Comparison of ENCODE assay signal across 28 cellular contexts in the genomic region with DNA sequence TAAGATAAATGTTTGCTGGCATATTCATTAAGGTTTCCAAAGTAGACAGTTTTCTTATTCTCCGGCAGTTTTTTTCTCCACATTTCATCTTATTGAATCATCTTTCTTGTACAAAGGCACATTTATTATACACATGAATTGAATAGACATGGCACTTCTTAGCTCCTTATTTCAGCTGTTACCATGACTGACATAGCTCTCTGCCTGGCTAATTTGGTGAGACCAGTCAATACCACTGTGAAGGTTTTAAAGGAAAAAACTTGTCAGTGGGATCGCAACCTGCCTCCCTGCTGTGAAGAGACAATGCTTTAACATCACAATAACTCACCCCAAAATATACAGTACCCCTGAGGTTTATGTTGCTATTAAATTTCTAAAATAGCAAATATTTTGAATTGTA.
"Had no signal": no experiment of that assay in that cellular context is flagged by ENCODE, and none has a peak within 500 bp of the region (broad histone marks: within the 10 kb centered on the region; RNA-seq: fewer than 3 reads in every experiment).

No MANE protein-coding gene starts in this region.

- H3K36me3 Mint-ChIP-seq: stimulated activated effector memory CD8-positive, alpha-beta T cell treated with anti-CD3 and anti-CD28 coated beads, Interleukin-12 subunit alpha, Interleukin-12 subunit beta, amount 100 ng/mL, for 72 hours had no signal

- H3K36me3 ChIP-seq: left lung, lower lobe of right lung, ovary, sigmoid colon, spleen, suprapubic skin, thoracic aorta, tibial artery, upper lobe of right lung had no signal

- H3K4me3 ChIP-seq: left lung, lower lobe of right lung, ovary, sigmoid colon, spleen, suprapubic skin, thoracic aorta, tibial artery, upper lobe of right lung had no signal

- H3K4me1 ChIP-seq: left lung, lower lobe of right lung, spleen, suprapubic skin, tibial artery, upper lobe of right lung had no signal

- H3K4me1 Mint-ChIP-seq: immature natural killer cell; naive thymus-derived CD8-positive, alpha-beta T cell; nephron; stimulated activated effector memory CD8-positive, alpha-beta T cell treated with anti-CD3 and anti-CD28 coated beads, Interleukin-12 subunit alpha, Interleukin-12 subunit beta, amount 100 ng/mL, for 72 hours had no signal

- FAIRE-seq: islet of Langerhans, small intestine, urothelium cell line had no signal

- H3K27ac Mint-ChIP-seq: immature natural killer cell; naive thymus-derived CD8-positive, alpha-beta T cell; nephron; progenitor cell of endocrine pancreas; stimulated activated effector memory CD8-positive, alpha-beta T cell treated with anti-CD3 and anti-CD28 coated beads, Interleukin-12 subunit alpha, Interleukin-12 subunit beta, amount 100 ng/mL, for 72 hours; stimulated activated naive CD8-positive, alpha-beta T cell treated with anti-CD3 and anti-CD28 coated beads, Interleukin-15, Interleukin-2, amounts not matched to agents 100 ng/mL and 50 ng/mL, for 24 hours had no signal

- H3K27me3 ChIP-seq: left lung, ovary, sigmoid colon, spleen, suprapubic skin, tibial artery, upper lobe of right lung had no signal

- DNase-seq: hippocampal formation; immature natural killer cell; kidney; left colon; left lung; lower lobe of right lung; mammary epithelial cell; mesenchymal stem cell; naive thymus-derived CD8-positive, alpha-beta T cell; ovary; retina; right cardiac atrium; sigmoid colon; small intestine; spleen; stimulated activated CD4-positive, alpha-beta T cell treated with anti-CD3 and anti-CD28 coated beads, Interleukin-4, amount 100 ng/mL, for 24 hours; stimulated activated naive CD4-positive, alpha-beta T cell; tibial artery; trophoblast cell; upper lobe of right lung had no signal

- H3K27me3 Mint-ChIP-seq: naive thymus-derived CD8-positive, alpha-beta T cell; progenitor cell of endocrine pancreas; stimulated activated naive CD8-positive, alpha-beta T cell treated with anti-CD3 and anti-CD28 coated beads, Interleukin-15, Interleukin-2, amounts not matched to agents 100 ng/mL and 50 ng/mL, for 24 hours had no signal

- H3K4me3 Mint-ChIP-seq: immature natural killer cell; naive thymus-derived CD8-positive, alpha-beta T cell; nephron; stimulated activated effector memory CD8-positive, alpha-beta T cell treated with anti-CD3 and anti-CD28 coated beads, Interleukin-12 subunit alpha, Interleukin-12 subunit beta, amount 100 ng/mL, for 72 hours; stimulated activated naive CD8-positive, alpha-beta T cell treated with anti-CD3 and anti-CD28 coated beads, Interleukin-15, Interleukin-2, amounts not matched to agents 100 ng/mL and 50 ng/mL, for 24 hours had no signal

- H3K9me3 ChIP-seq: lower lobe of right lung, ovary, suprapubic skin, thoracic aorta, upper lobe of right lung had no signal

- H3K27ac ChIP-seq: left lung, lower lobe of right lung, ovary, sigmoid colon, spleen, suprapubic skin, thoracic aorta, tibial artery, upper lobe of right lung had no signal

- ATAC-seq: left colon; left lung; lower lobe of right lung; naive thymus-derived CD8-positive, alpha-beta T cell; right cardiac atrium; stimulated activated effector memory CD8-positive, alpha-beta T cell treated with anti-CD3 and anti-CD28 coated beads, Interleukin-12 subunit alpha, Interleukin-12 subunit beta, amount 100 ng/mL, for 72 hours; upper lobe of right lung had no signal
